Comparison of ENCODE assay signal across 8 cellular contexts in genomic region chr14:75521415-75522199, GRCh38. TPM values are rescaled to one million over a fixed set of nuclear protein-coding genes. Genes with fewer than 3 reads are reported as not detected.
DNase-seq lines count a peak whose midpoint lies in the region; ATAC-seq and TF ChIP-seq lines count a peak whose summit lies in the region.

No MANE protein-coding gene starts in this region.

- ATAC-seq in sciatic nerve = no peak

- TF ChIP-seq CTCF in suprapubic skin (IDR thresholded peaks at IDR 0.05) = no peak

- peaks cover 69% of the 10 kb centered on the region for H3K4me1 Mint-ChIP-seq in dendritic cell treated with granulocyte-macrophage colony-stimulating factor and Interleukin-4, amounts not matched to agents 40 ng/mL and 50 ng/mL, for 4 days (ENCODE audit: low read depth)

- H3K36me3 ChIP-seq in HUES48 (ENCODE audit: control insufficient read depth, insufficient read depth, low read length) (no peaks in the 10 kb centered on the region), suprapubic skin (no peaks in the 10 kb centered on the region)

- H3K27ac ChIP-seq in HUES48 (ENCODE audit: low read depth, low read length) (peak overlapping the region; percentile 22), suprapubic skin (no peak overlapping the region)

- H3K4me3 Mint-ChIP-seq in dendritic cell treated with granulocyte-macrophage colony-stimulating factor and Interleukin-4, amounts not matched to agents 40 ng/mL and 50 ng/mL, for 4 days = peak overlapping the region; percentile 99

- intact Hi-C loops in dendritic cell treated with granulocyte-macrophage colony-stimulating factor and Interleukin-4, amounts not matched to agents 40 ng/mL and 50 ng/mL, for 4 days (cut with micrococcal nuclease) = no loop called here
- intact Hi-C loops in sciatic nerve (cut with DNase I) = no loop called here

- H3K9ac ChIP-seq in HUES48 (ENCODE audit: low read depth, low read length) = no peak overlapping the region

- H3K27me3 Mint-ChIP-seq in dendritic cell treated with granulocyte-macrophage colony-stimulating factor and Interleukin-4, amounts not matched to agents 40 ng/mL and 50 ng/mL, for 4 days = no peaks in the 10 kb centered on the region

- H3K36me3 Mint-ChIP-seq in dendritic cell treated with granulocyte-macrophage colony-stimulating factor and Interleukin-4, amounts not matched to agents 40 ng/mL and 50 ng/mL, for 4 days (ENCODE audit: low read depth) = peaks cover 31% of the 10 kb centered on the region

- H3K4me3 ChIP-seq in HUES48 (ENCODE audit: low read depth, low read length) (no peak overlapping the region), suprapubic skin (peak overlapping the region; percentile 42)

- WGBS in suprapubic skin = 54% methylated on average over 11 of the region's 11 CpGs

- H3K4me1 ChIP-seq in HUES48 (ENCODE audit: control insufficient read depth, insufficient read depth, low read length) (no peaks in the 10 kb centered on the region), suprapubic skin (peaks cover 3% of the 10 kb centered on the region)

- H3K27me3 ChIP-seq in HUES48 (ENCODE audit: control insufficient read depth, insufficient read depth, low read length) (no peaks in the 10 kb centered on the region), suprapubic skin (peaks cover 9% of the 10 kb centered on the region)

- peak; percentile 76 for DNase-seq in activated CD8-positive, alpha-beta memory T cell treated with anti-CD3 and anti-CD28 coated beads for 24 hours
- no peak for DNase-seq in activated CD8-positive, alpha-beta memory T cell treated with anti-CD3 and anti-CD28 coated beads, Interleukin-2, amount 50 U/mL, for 48 hours
- DNase-seq in suprapubic skin (ENCODE audit: low spot score in 2 of 2) (no peak), sciatic nerve (ENCODE audit: low spot score) (no peak), kidney glomerular epithelial cell (lab: John Stamatoyannopoulos, UW) (no peak)
- no peak for DNase-seq in activated effector memory CD4-positive, alpha-beta T cell treated with Interleukin-2 at 50 U/mL for 16 hours

- H3K9me3 Mint-ChIP-seq in dendritic cell treated with granulocyte-macrophage colony-stimulating factor and Interleukin-4, amounts not matched to agents 40 ng/mL and 50 ng/mL, for 4 days = no peaks in the 10 kb centered on the region

- no peak for TF ChIP-seq EP300 in suprapubic skin (IDR thresholded peaks at IDR 0.05)

- H3K9me3 ChIP-seq in HUES48 (ENCODE audit: control insufficient read depth, insufficient read depth, low read length) (no peaks in the 10 kb centered on the region), suprapubic skin (no peaks in the 10 kb centered on the region)

- TF ChIP-seq POLR2A in suprapubic skin (IDR thresholded peaks at IDR 0.05) = no peak

- H3K27ac Mint-ChIP-seq in dendritic cell treated with granulocyte-macrophage colony-stimulating factor and Interleukin-4, amounts not matched to agents 40 ng/mL and 50 ng/mL, for 4 days = peak overlapping the region; percentile 97

RNA-seq across cellular contexts. Expression of gene BATF, which starts 0.7 kb away (rescaled TPM):
- total RNA-seq in suprapubic skin (1 to 10 TPM in 3 of 4 donors, not detected in 1; 1.1 to 4.2 (median 1.1) TPM), sciatic nerve (1.7 TPM)

RNA-seq across cellular contexts. Expression of gene FLVCR2, which starts 56.8 kb away (rescaled TPM):
- total RNA-seq in suprapubic skin = 10 to 100 TPM in 3 of 4 donors, 1 to 10 TPM in 1; 9.0 to 23.4 (median 17.4) TPM
- total RNA-seq in sciatic nerve = 56.4 TPM
